1 cellular context compared by ENCODE assay signal in the genomic region with DNA sequence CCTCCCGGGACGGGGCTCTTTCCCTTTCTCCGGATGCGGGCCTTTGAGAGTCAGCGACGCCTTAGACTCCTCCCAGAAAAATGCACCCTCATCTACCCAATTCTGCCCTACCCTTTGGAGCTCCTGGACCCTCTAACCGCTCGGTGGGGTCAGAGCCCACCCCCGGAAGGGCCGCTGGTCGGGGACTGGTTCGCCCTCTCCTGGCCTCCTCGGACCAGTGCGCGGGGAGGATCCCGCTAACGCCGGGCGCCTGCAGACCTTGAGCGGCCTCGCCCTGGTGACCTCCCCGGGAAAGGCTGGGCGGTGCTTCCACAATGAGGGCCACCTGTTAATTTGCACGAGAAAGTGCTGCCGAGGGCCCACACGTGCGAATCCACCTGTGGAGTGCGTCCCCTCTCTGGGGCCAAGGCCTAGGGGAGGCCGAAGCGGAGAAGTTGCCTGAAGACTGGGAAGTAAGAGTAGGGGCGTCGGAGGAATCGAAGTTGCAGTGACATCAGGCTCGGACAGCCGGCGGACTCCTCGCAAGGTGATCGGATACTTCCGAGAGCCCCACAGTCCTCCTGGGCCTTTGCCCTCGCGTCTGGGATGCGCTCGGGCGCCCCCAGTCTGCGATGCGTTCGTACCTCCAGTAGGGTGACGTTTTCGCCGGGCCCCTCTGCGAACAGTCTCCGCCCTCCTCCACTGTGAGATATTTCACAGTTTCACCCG.
A peak's percentile ranks its signal among the peaks of the same experiment; 100 is the strongest.
TF ChIP-seq lines count a peak whose summit lies in the region.

No MANE protein-coding gene starts in this region.

TF ChIP-seq in H1, 55 proteins besides CTCF, POLR2A, EP300 and RAD21:
- no peak for TF ChIP-seq FOSL1 (IDR thresholded peaks at IDR 0.05; ENCODE audit: insufficient read depth, low read depth, low read length)
- TF ChIP-seq YY1 (IDR thresholded peaks at IDR 0.05; ENCODE audit: low read depth, low read length), result 0 out of 2 replicates have a peak, but pooled peaks have one; percentile 36
- peak; percentile 80 for TF ChIP-seq E2F6 (IDR thresholded peaks at IDR 0.05)
- TF ChIP-seq SIX5 (IDR thresholded peaks at IDR 0.05; ENCODE audit: low read depth, low read length), result no peak
- TF ChIP-seq MAFK (IDR thresholded peaks at IDR 0.05; ENCODE audit: low read depth, low read length), result no peak
- TF ChIP-seq EGR1 (IDR thresholded peaks at IDR 0.05; ENCODE audit: borderline replicate concordance, low read depth, low read length), result no peak
- no peak for TF ChIP-seq NANOG (IDR thresholded peaks at IDR 0.05; ENCODE audit: insufficient read depth, low read depth, low read length, poor library complexity, severe bottlenecking)
- no peak for TF ChIP-seq CBX8 (IDR thresholded peaks at IDR 0.05; ENCODE audit: borderline replicate concordance, low read depth, low read length)
- no peak; the same call in none of the 2 replicates for TF ChIP-seq SUZ12 (IDR thresholded peaks at IDR 0.05; ENCODE audit: low read length)
- TF ChIP-seq BACH1 (IDR thresholded peaks at IDR 0.05; ENCODE audit: low read length), result peak; percentile 18; the same call in 1 of the 2 replicates
- TF ChIP-seq JUND (IDR thresholded peaks at IDR 0.05; ENCODE audit: low read length), result peak; percentile 73
- TF ChIP-seq SP1 (IDR thresholded peaks at IDR 0.05; ENCODE audit: low read depth, low read length), result no peak
- TF ChIP-seq TEAD4 (IDR thresholded peaks at IDR 0.05; ENCODE audit: low read depth, low read length), result peak; percentile 45; the same call in 1 of the 2 replicates
- TF ChIP-seq CEBPB (IDR thresholded peaks at IDR 0.05; ENCODE audit: low read depth, low read length), result no peak
- TF ChIP-seq CBX5 (IDR thresholded peaks at IDR 0.05; ENCODE audit: low read depth, low read length), result no peak
- TF ChIP-seq ZNF274 (IDR thresholded peaks at IDR 0.05; ENCODE audit: borderline replicate concordance, extremely low read depth, low read length), result no peak
- TF ChIP-seq HDAC2 (IDR thresholded peaks at IDR 0.05; ENCODE audit: borderline replicate concordance in 1 of 2, low read depth in 2 of 2, low read length in 2 of 2), result no peak; a peak in 1 of 4 replicates
- no peak for TF ChIP-seq JUN (IDR thresholded peaks at IDR 0.05; ENCODE audit: low read depth, low read length)
- TF ChIP-seq TAF7 (optimal IDR thresholded peaks at IDR 0.05; ENCODE audit: borderline replicate concordance, low read depth, low read length), result no peak
- no peak for TF ChIP-seq RBBP5 (IDR thresholded peaks at IDR 0.05; ENCODE audit: borderline replicate concordance, low read depth, low read length)
- peak in 1 of 2 experiments; percentile 63; a peak in 1 of 4 replicates for TF ChIP-seq SIN3A (conservative IDR thresholded peaks at IDR 0.05 in 1 of 2, IDR thresholded peaks at IDR 0.05 in 1 of 2; ENCODE audit: low read depth in 1 of 2, low read length in 2 of 2)
- TF ChIP-seq BRCA1 (IDR thresholded peaks at IDR 0.05; ENCODE audit: low read depth, low read length), result no peak
- no peak for TF ChIP-seq EZH2 (IDR thresholded peaks at IDR 0.05; ENCODE audit: low read depth, low read length, severe bottlenecking)
- peak; percentile 47; the same call in 1 of the 2 replicates for TF ChIP-seq POLR2AphosphoS5 (IDR thresholded peaks at IDR 0.05; ENCODE audit: low read depth, low read length)
- TF ChIP-seq POU5F1 (IDR thresholded peaks at IDR 0.05; ENCODE audit: low read depth, low read length), result no peak
- TF ChIP-seq CREB1 (IDR thresholded peaks at IDR 0.05), result peak; percentile 86
- no peak for TF ChIP-seq CTBP2 (IDR thresholded peaks at IDR 0.05; ENCODE audit: borderline replicate concordance, insufficient read depth, insufficient read length, low read length)
- TF ChIP-seq CHD1 (IDR thresholded peaks at IDR 0.05; ENCODE audit: low read depth, low read length), result no peak
- TF ChIP-seq KDM5A (IDR thresholded peaks at IDR 0.05; ENCODE audit: low read length), result no peak
- no peak for TF ChIP-seq SP2 (IDR thresholded peaks at IDR 0.05; ENCODE audit: low read length)
- no peak for TF ChIP-seq KDM1A (IDR thresholded peaks at IDR 0.05; ENCODE audit: borderline replicate concordance, low read length)
- TF ChIP-seq CHD2 (IDR thresholded peaks at IDR 0.05; ENCODE audit: low read length), result no peak; the same call in 1 of the 2 replicates
- TF ChIP-seq SIRT6 (IDR thresholded peaks at IDR 0.05; ENCODE audit: low read length), result no peak
- no peak for TF ChIP-seq CHD7 (IDR thresholded peaks at IDR 0.05; ENCODE audit: insufficient replicate concordance, low read length)
- peak; percentile 20; the same call in 1 of the 2 replicates for TF ChIP-seq RFX5 (IDR thresholded peaks at IDR 0.05; ENCODE audit: borderline replicate concordance, low read depth, low read length)
- no peak for TF ChIP-seq TCF12 (IDR thresholded peaks at IDR 0.05; ENCODE audit: low read depth, low read length)
- TF ChIP-seq, protein P1, sequence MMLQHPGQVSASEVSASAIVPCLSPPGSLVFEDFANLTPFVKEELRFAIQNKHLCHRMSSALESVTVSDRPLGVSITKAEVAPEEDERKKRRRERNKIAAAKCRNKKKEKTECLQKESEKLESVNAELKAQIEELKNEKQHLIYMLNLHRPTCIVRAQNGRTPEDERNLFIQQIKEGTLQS (IDR thresholded peaks at IDR 0.05; ENCODE audit: insufficient read depth, low read depth, low read length), result no peak
- TF ChIP-seq HDAC6 (IDR thresholded peaks at IDR 0.05; ENCODE audit: low read depth, low read length), result no peak
- TF ChIP-seq SRF (IDR thresholded peaks at IDR 0.05; ENCODE audit: low read depth, low read length), result no peak
- TF ChIP-seq GTF2F1 (IDR thresholded peaks at IDR 0.05; ENCODE audit: borderline replicate concordance, low read depth, low read length), result no peak; the same call in 1 of the 2 replicates
- TF ChIP-seq PHF8 (conservative IDR thresholded peaks at IDR 0.05; ENCODE audit: low read depth, low read length), result no peak
- TF ChIP-seq TAF1 (IDR thresholded peaks at IDR 0.05; ENCODE audit: low read depth, low read length), result peak; percentile 28; the same call in 1 of the 2 replicates
- peak; percentile 88 for TF ChIP-seq MAX (IDR thresholded peaks at IDR 0.05)
- no peak for TF ChIP-seq USF2 (IDR thresholded peaks at IDR 0.05; ENCODE audit: low read length)
- TF ChIP-seq SP4 (IDR thresholded peaks at IDR 0.05; ENCODE audit: low read length), result no peak
- TF ChIP-seq NRF1 (IDR thresholded peaks at IDR 0.05; ENCODE audit: low read depth, low read length), result no peak
- TF ChIP-seq, protein P2, sequence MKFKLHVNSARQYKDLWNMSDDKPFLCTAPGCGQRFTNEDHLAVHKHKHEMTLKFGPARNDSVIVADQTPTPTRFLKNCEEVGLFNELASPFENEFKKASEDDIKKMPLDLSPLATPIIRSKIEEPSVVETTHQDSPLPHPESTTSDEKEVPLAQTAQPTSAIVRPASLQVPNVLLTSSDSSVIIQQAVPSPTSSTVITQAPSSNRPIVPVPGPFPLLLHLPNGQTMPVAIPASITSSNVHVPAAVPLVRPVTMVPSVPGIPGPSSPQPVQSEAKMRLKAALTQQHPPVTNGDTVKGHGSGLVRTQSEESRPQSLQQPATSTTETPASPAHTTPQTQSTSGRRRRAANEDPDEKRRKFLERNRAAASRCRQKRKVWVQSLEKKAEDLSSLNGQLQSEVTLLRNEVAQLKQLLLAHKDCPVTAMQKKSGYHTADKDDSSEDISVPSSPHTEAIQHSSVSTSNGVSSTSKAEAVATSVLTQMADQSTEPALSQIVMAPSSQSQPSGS (IDR thresholded peaks at IDR 0.05; ENCODE audit: low read length), result peak; percentile 88
- TF ChIP-seq KDM4A (IDR thresholded peaks at IDR 0.05; ENCODE audit: low read depth, low read length, severe bottlenecking), result peak; percentile 98
- no peak for TF ChIP-seq GABPA (IDR thresholded peaks at IDR 0.05; ENCODE audit: borderline replicate concordance, insufficient read depth, low read length)
- TF ChIP-seq BCL11A (IDR thresholded peaks at IDR 0.05; ENCODE audit: low read depth in 2 of 2, low read length in 2 of 2), result no peak
- TF ChIP-seq TBP (IDR thresholded peaks at IDR 0.05; ENCODE audit: low read depth, low read length), result peak; percentile 49; the same call in 1 of the 2 replicates
- TF ChIP-seq RNF2 (IDR thresholded peaks at IDR 0.05; ENCODE audit: borderline replicate concordance, low read depth, low read length, missing control alignments, poor library complexity, severe bottlenecking), result no peak
- TF ChIP-seq SAP30 (IDR thresholded peaks at IDR 0.05; ENCODE audit: insufficient read depth, insufficient replicate concordance, low read length), result no peak
- TF ChIP-seq ASH2L (IDR thresholded peaks at IDR 0.05; ENCODE audit: low read length), result peak; percentile 90
- no peak for TF ChIP-seq RXRA (IDR thresholded peaks at IDR 0.05; ENCODE audit: insufficient read depth, low read depth, low read length)
TF ChIP-seq in H1: peak in this region for 15.
